Comparison of ENCODE assay signal across 13 cellular contexts in genomic region chr2:173049732-173050314, GRCh38. TPM values are rescaled to one million over a fixed set of nuclear protein-coding genes. Genes with fewer than 3 reads are reported as not detected.
DNase-seq lines count a peak whose midpoint lies in the region; ATAC-seq, FAIRE-seq and TF ChIP-seq lines count a peak whose summit lies in the region.
"Had no signal": no experiment of that assay in that cellular context is flagged by ENCODE, and none has a peak within 500 bp of the region (broad histone marks: within the 10 kb centered on the region; RNA-seq: fewer than 3 reads in every experiment).

No MANE protein-coding gene starts in this region.

- no peaks in the 10 kb centered on the region for H3K27me3 Mint-ChIP-seq in endodermal cell (ENCODE audit: insufficient read depth)
- no peaks in the 10 kb centered on the region for H3K27me3 Mint-ChIP-seq in nephron (ENCODE audit: low read depth)

- no peak overlapping the region for H3K4me3 Mint-ChIP-seq in endodermal cell
- H3K4me3 Mint-ChIP-seq in nephron: no peak overlapping the region
- H3K4me3 Mint-ChIP-seq: B cell; naive thymus-derived CD4-positive, alpha-beta T cell; T-helper 1 cell treated with Interleukin-12 subunit alpha and Interleukin-12 subunit beta and Interleukin-4 antibody, amounts not matched to agents 30 μg/mL and 1 μg/mL, for 36 hours had no signal

- H3K36me3 Mint-ChIP-seq in endodermal cell (ENCODE audit: low read depth): no peaks in the 10 kb centered on the region
- no peaks in the 10 kb centered on the region for H3K36me3 Mint-ChIP-seq in nephron (ENCODE audit: low read depth)
- H3K36me3 Mint-ChIP-seq: naive thymus-derived CD4-positive, alpha-beta T cell had no signal

- H3K27me3 ChIP-seq in A673 (replicated peaks; ENCODE audit: insufficient read depth, low read depth, low read length, poor library complexity) (no peaks in the 10 kb centered on the region), endodermal cell (ENCODE audit: control insufficient read depth, insufficient read depth, low read length, poor library complexity, severe bottlenecking) (no peaks in the 10 kb centered on the region)

- CTCF ChIA-PET in A673 (lab: Charles Lee): no interaction called here

- H3K4me1 Mint-ChIP-seq in endodermal cell (peaks cover 46% of the 10 kb centered on the region), nephron (peaks cover 21% of the 10 kb centered on the region)
- H3K4me1 Mint-ChIP-seq: B cell had no signal

- H3K9me3 ChIP-seq in A673 (ENCODE audit: low read depth, low read length, poor library complexity, severe bottlenecking) (no peaks in the 10 kb centered on the region), endodermal cell (ENCODE audit: control insufficient read depth, low read length) (no peaks in the 10 kb centered on the region)

- H3K36me3 ChIP-seq in A673 (ENCODE audit: insufficient read depth, low read length, poor library complexity, severe bottlenecking): no peaks in the 10 kb centered on the region
- H3K36me3 ChIP-seq in endodermal cell (ENCODE audit: control insufficient read depth, insufficient read depth, low read length): no peaks in the 10 kb centered on the region

- peak overlapping the region; percentile 45 for H3K27ac ChIP-seq in A673 (ENCODE audit: low read depth, low read length, poor library complexity, severe bottlenecking)
- no peak overlapping the region for H3K27ac ChIP-seq in endodermal cell (ENCODE audit: low read depth, low read length)

- 62 to 69% methylated on average over 5 of the region's 5 CpGs for WGBS in endodermal cell (ENCODE audit: insufficient coverage in 1 of 2, insufficient read length in 1 of 2), 2 experiments

- intact Hi-C loops in A673 (cut with micrococcal nuclease; ENCODE audit: unreplicated experiment): no loop called here

- H3K9ac ChIP-seq in endodermal cell (ENCODE audit: extremely low read depth, low read length, poor library complexity, severe bottlenecking): no peak overlapping the region

- FAIRE-seq in GM12891 (lab: Jason Lieb, UNC): no peak
- FAIRE-seq: K562 had no signal

- no peak for TF ChIP-seq POLR2A in GM12891 (IDR thresholded peaks at IDR 0.05; ENCODE audit: low read depth, low read length)

- H3K4me1 ChIP-seq in A673 (ENCODE audit: insufficient read depth, low read length, poor library complexity, severe bottlenecking): peaks cover 53% of the 10 kb centered on the region
- H3K4me1 ChIP-seq in endodermal cell (ENCODE audit: control insufficient read depth, insufficient read depth, low read length): peaks cover 5% of the 10 kb centered on the region

- H3K4me3 ChIP-seq in A673 (ENCODE audit: low read depth, low read length, poor library complexity, severe bottlenecking) (no peak overlapping the region), endodermal cell (ENCODE audit: low read length) (no peak overlapping the region)
- H3K4me3 ChIP-seq: K562 had no signal

- DNase-seq in A673 (ENCODE audit: low spot score) (no peak), HT-29 (ENCODE audit: low spot score) (peak; percentile 32), endodermal cell (no peak), GM12891 (ENCODE audit: insufficient read length, low spot score) (no peak)
- DNase-seq in activated effector memory CD4-positive, alpha-beta T cell treated with anti-CD3 and anti-CD28 coated beads, Interleukin-2, amount 50 U/mL, for 16 hours: no peak
- DNase-seq: activated CD4-positive, alpha-beta T cell treated with anti-CD3 and anti-CD28 coated beads for 4 hours; naive thymus-derived CD4-positive, alpha-beta T cell had no signal

- TF ChIP-seq CTCF in A673 (conservative IDR thresholded peaks at IDR 0.05; ENCODE audit: low read depth, low read length) (no peak), endodermal cell (conservative IDR thresholded peaks at IDR 0.05) (no peak), nephron (IDR thresholded peaks at IDR 0.05; ENCODE audit: unreplicated experiment in 3 of 3) (no peak)

- ATAC-seq in HG02759 (IDR thresholded peaks at IDR 0.05; ENCODE audit: unreplicated experiment) (no peak), esophagus mucosa (no peak)

- H3K27ac Mint-ChIP-seq in endodermal cell: peak overlapping the region; percentile 71
- H3K27ac Mint-ChIP-seq in nephron: peak overlapping the region; percentile 22 to 48 (median 36)
- H3K27ac Mint-ChIP-seq: B cell; naive thymus-derived CD4-positive, alpha-beta T cell; T-helper 1 cell treated with Interleukin-12 subunit alpha and Interleukin-12 subunit beta and Interleukin-4 antibody, amounts not matched to agents 30 μg/mL and 1 μg/mL, for 36 hours had no signal

- POLR2A ChIA-PET in A673 (lab: Charles Lee; ENCODE audit: low non-redundant PET): no interaction called here

- no peaks in the 10 kb centered on the region for H3K9me3 Mint-ChIP-seq in endodermal cell
- H3K9me3 Mint-ChIP-seq in nephron: no peaks in the 10 kb centered on the region
- H3K9me3 Mint-ChIP-seq: naive thymus-derived CD4-positive, alpha-beta T cell; T-helper 1 cell treated with Interleukin-12 subunit alpha and Interleukin-12 subunit beta and Interleukin-4 antibody, amounts not matched to agents 30 μg/mL and 1 μg/mL, for 36 hours had no signal

- no TSS peak for BruUV-seq in A673 (replicated peaks; lab: Mats Ljungman, UMichigan)

TF ChIP-seq in GM12891, 5 proteins besides CTCF, POLR2A, EP300 and RAD21:
- no peak for TF ChIP-seq SPI1 (IDR thresholded peaks at IDR 0.05; ENCODE audit: low read depth, low read length)
- TF ChIP-seq POLR2AphosphoS5 (IDR thresholded peaks at IDR 0.05; ENCODE audit: low read depth, low read length): no peak
- TF ChIP-seq PAX5 (IDR thresholded peaks at IDR 0.05; ENCODE audit: insufficient read depth, low read length, severe bottlenecking): no peak
- no peak for TF ChIP-seq POU2F2 (IDR thresholded peaks at IDR 0.05; ENCODE audit: low read depth, low read length)
- no peak for TF ChIP-seq TAF1 (IDR thresholded peaks at IDR 0.05; ENCODE audit: low read depth, low read length)

RNA-seq across cellular contexts. Expression of gene MAP3K20, which starts 25.8 kb away (rescaled TPM):
- 40.0 and 43.7 TPM in 2 replicates for total RNA-seq in A673 (2021)
- 17.4 and 18.4 TPM in 2 replicates for total RNA-seq in HT-29 (2014; rRNA removed; shearing (Covaris generic))
- total RNA-seq in endodermal cell: 10 to 100 TPM; 29.4 to 29.9 TPM
- 13.5 TPM for polyA plus RNA-seq in endodermal cell (2013, experiment 1 of 2)
- polyA plus RNA-seq in endodermal cell (2013, experiment 2 of 2): 14.0 TPM
- 4.1 TPM for polyA plus RNA-seq in GM12891 (2012; ENCODE audit: low read depth, missing spikeins)
- total RNA-seq in esophagus mucosa: 21.3 TPM
